Comparison of ENCODE assay signal across 1 cellular context in the genomic region with DNA sequence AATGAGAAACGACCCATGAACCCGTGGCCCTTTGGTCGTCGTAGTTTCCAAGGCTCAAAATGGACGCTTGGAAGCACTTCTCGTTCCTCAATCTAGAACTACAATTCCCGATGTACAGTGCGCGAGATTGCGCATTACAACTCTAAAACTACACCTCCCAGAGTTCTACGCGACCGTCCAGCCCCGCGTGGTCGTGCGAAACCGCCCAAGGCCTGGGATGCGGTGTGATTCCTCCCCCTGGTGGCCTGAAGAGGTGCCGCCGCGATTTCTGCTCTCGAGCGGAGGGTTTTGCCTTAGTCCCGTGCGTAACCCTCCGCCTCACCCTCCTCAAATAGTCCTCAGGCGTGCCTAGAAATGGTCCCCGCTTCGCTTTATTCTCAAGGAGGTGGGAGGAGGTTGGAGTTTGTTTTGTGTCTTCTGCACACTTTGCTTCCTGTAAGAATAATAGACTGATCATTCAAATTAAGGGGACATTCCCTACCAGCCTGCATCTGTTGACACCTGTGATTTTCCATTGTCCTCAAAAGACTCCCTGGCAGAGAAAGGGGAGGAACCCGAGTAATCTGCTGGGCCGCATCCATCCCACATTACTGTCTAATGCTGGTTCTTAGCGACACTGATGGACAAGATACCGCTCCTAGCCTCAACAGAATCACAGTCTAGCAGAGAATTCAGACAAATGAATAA.
A peak's percentile ranks its signal among the peaks of the same experiment; 100 is the strongest.
TF ChIP-seq lines count a peak whose summit lies in the region.

No MANE protein-coding gene starts in this region.

TF ChIP-seq in HepG2, 621 proteins besides CTCF, POLR2A, EP300 and RAD21 (continued from another document and continues in another):
- TF ChIP-seq, protein P1, sequence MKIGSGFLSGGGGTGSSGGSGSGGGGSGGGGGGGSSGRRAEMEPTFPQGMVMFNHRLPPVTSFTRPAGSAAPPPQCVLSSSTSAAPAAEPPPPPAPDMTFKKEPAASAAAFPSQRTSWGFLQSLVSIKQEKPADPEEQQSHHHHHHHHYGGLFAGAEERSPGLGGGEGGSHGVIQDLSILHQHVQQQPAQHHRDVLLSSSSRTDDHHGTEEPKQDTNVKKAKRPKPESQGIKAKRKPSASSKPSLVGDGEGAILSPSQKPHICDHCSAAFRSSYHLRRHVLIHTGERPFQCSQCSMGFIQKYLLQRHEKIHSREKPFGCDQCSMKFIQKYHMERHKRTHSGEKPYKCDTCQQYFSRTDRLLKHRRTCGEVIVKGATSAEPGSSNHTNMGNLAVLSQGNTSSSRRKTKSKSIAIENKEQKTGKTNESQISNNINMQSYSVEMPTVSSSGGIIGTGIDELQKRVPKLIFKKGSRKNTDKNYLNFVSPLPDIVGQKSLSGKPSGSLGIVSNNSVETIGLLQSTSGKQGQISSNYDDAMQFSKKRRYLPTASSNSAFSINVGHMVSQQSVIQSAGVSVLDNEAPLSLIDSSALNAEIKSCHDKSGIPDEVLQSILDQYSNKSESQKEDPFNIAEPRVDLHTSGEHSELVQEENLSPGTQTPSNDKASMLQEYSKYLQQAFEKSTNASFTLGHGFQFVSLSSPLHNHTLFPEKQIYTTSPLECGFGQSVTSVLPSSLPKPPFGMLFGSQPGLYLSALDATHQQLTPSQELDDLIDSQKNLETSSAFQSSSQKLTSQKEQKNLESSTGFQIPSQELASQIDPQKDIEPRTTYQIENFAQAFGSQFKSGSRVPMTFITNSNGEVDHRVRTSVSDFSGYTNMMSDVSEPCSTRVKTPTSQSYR (CRISPR knock-in tag; IDR thresholded peaks at IDR 0.05; ENCODE audit: borderline replicate concordance): peak; percentile 68; the same call in 1 of the 2 replicates
- peak; percentile 85 for TF ChIP-seq KMT2A (CRISPR knock-in tag; IDR thresholded peaks at IDR 0.05)
- TF ChIP-seq ZNF263 (CRISPR knock-in tag; IDR thresholded peaks at IDR 0.05): peak; percentile 75; the same call in 1 of the 2 replicates
- TF ChIP-seq, protein P2, sequence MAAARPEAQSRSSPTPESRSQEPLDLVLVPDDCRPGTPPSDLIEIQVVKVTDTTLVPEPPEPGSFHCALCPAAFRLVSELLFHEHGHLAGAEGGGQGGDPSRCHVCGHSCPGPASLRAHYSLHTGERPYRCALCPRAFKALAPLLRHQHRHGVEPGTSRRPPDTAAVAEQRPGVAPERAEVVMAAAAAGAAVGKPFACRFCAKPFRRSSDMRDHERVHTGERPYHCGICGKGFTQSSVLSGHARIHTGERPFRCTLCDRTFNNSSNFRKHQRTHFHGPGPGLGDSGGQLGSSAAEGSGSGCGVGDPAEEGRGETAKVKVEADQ (CRISPR knock-in tag; IDR thresholded peaks at IDR 0.05; ENCODE audit: borderline replicate concordance): peak; percentile 72; the same call in 1 of the 2 replicates
- TF ChIP-seq, protein P3, sequence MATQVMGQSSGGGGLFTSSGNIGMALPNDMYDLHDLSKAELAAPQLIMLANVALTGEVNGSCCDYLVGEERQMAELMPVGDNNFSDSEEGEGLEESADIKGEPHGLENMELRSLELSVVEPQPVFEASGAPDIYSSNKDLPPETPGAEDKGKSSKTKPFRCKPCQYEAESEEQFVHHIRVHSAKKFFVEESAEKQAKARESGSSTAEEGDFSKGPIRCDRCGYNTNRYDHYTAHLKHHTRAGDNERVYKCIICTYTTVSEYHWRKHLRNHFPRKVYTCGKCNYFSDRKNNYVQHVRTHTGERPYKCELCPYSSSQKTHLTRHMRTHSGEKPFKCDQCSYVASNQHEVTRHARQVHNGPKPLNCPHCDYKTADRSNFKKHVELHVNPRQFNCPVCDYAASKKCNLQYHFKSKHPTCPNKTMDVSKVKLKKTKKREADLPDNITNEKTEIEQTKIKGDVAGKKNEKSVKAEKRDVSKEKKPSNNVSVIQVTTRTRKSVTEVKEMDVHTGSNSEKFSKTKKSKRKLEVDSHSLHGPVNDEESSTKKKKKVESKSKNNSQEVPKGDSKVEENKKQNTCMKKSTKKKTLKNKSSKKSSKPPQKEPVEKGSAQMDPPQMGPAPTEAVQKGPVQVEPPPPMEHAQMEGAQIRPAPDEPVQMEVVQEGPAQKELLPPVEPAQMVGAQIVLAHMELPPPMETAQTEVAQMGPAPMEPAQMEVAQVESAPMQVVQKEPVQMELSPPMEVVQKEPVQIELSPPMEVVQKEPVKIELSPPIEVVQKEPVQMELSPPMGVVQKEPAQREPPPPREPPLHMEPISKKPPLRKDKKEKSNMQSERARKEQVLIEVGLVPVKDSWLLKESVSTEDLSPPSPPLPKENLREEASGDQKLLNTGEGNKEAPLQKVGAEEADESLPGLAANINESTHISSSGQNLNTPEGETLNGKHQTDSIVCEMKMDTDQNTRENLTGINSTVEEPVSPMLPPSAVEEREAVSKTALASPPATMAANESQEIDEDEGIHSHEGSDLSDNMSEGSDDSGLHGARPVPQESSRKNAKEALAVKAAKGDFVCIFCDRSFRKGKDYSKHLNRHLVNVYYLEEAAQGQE (IDR thresholded peaks at IDR 0.05; ENCODE audit: borderline replicate concordance in 1 of 2, low read depth in 1 of 2, low read length in 2 of 2): peak in 1 of 2 experiments; percentile 69; a peak in 1 of 4 replicates
- 0 out of 2 replicates have a peak, but pooled peaks have one; percentile 84 for TF ChIP-seq TP53 (CRISPR knock-in tag; conservative IDR thresholded peaks at IDR 0.05)
- peak; percentile 92; the same call in 1 of the 2 replicates for TF ChIP-seq ZNF788 (CRISPR knock-in tag; IDR thresholded peaks at IDR 0.05; ENCODE audit: borderline replicate concordance)
- TF ChIP-seq, protein P4, sequence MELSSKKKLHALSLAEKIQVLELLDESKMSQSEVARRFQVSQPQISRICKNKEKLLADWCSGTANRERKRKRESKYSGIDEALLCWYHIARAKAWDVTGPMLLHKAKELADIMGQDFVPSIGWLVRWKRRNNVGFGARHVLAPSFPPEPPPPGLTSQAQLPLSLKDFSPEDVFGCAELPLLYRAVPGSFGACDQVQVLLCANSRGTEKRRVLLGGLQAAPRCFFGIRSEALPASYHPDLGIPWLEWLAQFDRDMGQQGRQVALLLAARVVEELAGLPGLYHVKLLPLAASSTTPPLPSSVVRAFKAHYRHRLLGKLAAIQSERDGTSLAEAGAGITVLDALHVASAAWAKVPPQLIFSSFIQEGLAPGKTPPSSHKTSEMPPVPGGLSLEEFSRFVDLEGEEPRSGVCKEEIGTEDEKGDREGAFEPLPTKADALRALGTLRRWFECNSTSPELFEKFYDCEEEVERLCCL (CRISPR knock-in tag; IDR thresholded peaks at IDR 0.05; ENCODE audit: borderline replicate concordance): peak; percentile 19; the same call in 1 of the 2 replicates
- TF ChIP-seq, protein P5, sequence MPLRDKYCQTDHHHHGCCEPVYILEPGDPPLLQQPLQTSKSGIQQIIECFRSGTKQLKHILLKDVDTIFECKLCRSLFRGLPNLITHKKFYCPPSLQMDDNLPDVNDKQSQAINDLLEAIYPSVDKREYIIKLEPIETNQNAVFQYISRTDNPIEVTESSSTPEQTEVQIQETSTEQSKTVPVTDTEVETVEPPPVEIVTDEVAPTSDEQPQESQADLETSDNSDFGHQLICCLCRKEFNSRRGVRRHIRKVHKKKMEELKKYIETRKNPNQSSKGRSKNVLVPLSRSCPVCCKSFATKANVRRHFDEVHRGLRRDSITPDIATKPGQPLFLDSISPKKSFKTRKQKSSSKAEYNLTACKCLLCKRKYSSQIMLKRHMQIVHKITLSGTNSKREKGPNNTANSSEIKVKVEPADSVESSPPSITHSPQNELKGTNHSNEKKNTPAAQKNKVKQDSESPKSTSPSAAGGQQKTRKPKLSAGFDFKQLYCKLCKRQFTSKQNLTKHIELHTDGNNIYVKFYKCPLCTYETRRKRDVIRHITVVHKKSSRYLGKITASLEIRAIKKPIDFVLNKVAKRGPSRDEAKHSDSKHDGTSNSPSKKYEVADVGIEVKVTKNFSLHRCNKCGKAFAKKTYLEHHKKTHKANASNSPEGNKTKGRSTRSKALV (CRISPR knock-in tag; IDR thresholded peaks at IDR 0.05): 0 out of 2 replicates have a peak, but pooled peaks have one; percentile 74
- TF ChIP-seq RFX5 (IDR thresholded peaks at IDR 0.05; ENCODE audit: low read depth, low read length): 0 out of 2 replicates have a peak, but pooled peaks have one; percentile 35
- TF ChIP-seq, protein P6, sequence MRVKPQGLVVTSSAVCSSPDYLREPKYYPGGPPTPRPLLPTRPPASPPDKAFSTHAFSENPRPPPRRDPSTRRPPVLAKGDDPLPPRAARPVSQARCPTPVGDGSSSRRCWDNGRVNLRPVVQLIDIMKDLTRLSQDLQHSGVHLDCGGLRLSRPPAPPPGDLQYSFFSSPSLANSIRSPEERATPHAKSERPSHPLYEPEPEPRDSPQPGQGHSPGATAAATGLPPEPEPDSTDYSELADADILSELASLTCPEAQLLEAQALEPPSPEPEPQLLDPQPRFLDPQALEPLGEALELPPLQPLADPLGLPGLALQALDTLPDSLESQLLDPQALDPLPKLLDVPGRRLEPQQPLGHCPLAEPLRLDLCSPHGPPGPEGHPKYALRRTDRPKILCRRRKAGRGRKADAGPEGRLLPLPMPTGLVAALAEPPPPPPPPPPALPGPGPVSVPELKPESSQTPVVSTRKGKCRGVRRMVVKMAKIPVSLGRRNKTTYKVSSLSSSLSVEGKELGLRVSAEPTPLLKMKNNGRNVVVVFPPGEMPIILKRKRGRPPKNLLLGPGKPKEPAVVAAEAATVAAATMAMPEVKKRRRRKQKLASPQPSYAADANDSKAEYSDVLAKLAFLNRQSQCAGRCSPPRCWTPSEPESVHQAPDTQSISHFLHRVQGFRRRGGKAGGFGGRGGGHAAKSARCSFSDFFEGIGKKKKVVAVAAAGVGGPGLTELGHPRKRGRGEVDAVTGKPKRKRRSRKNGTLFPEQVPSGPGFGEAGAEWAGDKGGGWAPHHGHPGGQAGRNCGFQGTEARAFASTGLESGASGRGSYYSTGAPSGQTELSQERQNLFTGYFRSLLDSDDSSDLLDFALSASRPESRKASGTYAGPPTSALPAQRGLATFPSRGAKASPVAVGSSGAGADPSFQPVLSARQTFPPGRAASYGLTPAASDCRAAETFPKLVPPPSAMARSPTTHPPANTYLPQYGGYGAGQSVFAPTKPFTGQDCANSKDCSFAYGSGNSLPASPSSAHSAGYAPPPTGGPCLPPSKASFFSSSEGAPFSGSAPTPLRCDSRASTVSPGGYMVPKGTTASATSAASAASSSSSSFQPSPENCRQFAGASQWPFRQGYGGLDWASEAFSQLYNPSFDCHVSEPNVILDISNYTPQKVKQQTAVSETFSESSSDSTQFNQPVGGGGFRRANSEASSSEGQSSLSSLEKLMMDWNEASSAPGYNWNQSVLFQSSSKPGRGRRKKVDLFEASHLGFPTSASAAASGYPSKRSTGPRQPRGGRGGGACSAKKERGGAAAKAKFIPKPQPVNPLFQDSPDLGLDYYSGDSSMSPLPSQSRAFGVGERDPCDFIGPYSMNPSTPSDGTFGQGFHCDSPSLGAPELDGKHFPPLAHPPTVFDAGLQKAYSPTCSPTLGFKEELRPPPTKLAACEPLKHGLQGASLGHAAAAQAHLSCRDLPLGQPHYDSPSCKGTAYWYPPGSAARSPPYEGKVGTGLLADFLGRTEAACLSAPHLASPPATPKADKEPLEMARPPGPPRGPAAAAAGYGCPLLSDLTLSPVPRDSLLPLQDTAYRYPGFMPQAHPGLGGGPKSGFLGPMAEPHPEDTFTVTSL (CRISPR knock-in tag; IDR thresholded peaks at IDR 0.05; ENCODE audit: borderline replicate concordance): peak; percentile 60
- TF ChIP-seq SIN3A (IDR thresholded peaks at IDR 0.05; ENCODE audit: borderline replicate concordance, low read depth, low read length): peak; percentile 90; the same call in 1 of the 2 replicates
- TF ChIP-seq TEAD3 (CRISPR knock-in tag; optimal IDR thresholded peaks at IDR 0.05; ENCODE audit: borderline replicate concordance): peak; percentile 82
- TF ChIP-seq, protein P7, sequence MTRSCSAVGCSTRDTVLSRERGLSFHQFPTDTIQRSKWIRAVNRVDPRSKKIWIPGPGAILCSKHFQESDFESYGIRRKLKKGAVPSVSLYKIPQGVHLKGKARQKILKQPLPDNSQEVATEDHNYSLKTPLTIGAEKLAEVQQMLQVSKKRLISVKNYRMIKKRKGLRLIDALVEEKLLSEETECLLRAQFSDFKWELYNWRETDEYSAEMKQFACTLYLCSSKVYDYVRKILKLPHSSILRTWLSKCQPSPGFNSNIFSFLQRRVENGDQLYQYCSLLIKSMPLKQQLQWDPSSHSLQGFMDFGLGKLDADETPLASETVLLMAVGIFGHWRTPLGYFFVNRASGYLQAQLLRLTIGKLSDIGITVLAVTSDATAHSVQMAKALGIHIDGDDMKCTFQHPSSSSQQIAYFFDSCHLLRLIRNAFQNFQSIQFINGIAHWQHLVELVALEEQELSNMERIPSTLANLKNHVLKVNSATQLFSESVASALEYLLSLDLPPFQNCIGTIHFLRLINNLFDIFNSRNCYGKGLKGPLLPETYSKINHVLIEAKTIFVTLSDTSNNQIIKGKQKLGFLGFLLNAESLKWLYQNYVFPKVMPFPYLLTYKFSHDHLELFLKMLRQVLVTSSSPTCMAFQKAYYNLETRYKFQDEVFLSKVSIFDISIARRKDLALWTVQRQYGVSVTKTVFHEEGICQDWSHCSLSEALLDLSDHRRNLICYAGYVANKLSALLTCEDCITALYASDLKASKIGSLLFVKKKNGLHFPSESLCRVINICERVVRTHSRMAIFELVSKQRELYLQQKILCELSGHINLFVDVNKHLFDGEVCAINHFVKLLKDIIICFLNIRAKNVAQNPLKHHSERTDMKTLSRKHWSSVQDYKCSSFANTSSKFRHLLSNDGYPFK (CRISPR knock-in tag; IDR thresholded peaks at IDR 0.05; ENCODE audit: borderline replicate concordance): peak; percentile 62; the same call in 1 of the 2 replicates
- TF ChIP-seq, protein P8, sequence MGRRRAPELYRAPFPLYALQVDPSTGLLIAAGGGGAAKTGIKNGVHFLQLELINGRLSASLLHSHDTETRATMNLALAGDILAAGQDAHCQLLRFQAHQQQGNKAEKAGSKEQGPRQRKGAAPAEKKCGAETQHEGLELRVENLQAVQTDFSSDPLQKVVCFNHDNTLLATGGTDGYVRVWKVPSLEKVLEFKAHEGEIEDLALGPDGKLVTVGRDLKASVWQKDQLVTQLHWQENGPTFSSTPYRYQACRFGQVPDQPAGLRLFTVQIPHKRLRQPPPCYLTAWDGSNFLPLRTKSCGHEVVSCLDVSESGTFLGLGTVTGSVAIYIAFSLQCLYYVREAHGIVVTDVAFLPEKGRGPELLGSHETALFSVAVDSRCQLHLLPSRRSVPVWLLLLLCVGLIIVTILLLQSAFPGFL (CRISPR knock-in tag; IDR thresholded peaks at IDR 0.05): no peak
- TF ChIP-seq, protein P9, sequence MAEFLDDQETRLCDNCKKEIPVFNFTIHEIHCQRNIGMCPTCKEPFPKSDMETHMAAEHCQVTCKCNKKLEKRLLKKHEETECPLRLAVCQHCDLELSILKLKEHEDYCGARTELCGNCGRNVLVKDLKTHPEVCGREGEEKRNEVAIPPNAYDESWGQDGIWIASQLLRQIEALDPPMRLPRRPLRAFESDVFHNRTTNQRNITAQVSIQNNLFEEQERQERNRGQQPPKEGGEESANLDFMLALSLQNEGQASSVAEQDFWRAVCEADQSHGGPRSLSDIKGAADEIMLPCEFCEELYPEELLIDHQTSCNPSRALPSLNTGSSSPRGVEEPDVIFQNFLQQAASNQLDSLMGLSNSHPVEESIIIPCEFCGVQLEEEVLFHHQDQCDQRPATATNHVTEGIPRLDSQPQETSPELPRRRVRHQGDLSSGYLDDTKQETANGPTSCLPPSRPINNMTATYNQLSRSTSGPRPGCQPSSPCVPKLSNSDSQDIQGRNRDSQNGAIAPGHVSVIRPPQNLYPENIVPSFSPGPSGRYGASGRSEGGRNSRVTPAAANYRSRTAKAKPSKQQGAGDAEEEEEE (CRISPR knock-in tag; IDR thresholded peaks at IDR 0.05; ENCODE audit: borderline replicate concordance): no peak; the same call in 1 of the 2 replicates
- peak; percentile 84 for TF ChIP-seq ZNF777 (CRISPR knock-in tag; IDR thresholded peaks at IDR 0.05)
- TF ChIP-seq CREM (IDR thresholded peaks at IDR 0.05): peak; percentile 100
- TF ChIP-seq CREM (CRISPR knock-in tag; IDR thresholded peaks at IDR 0.05): no peak
- peak; percentile 100 for TF ChIP-seq HCFC1 (IDR thresholded peaks at IDR 0.05; ENCODE audit: low read depth, low read length)
- peak; percentile 99 for TF ChIP-seq REPIN1 (CRISPR knock-in tag; IDR thresholded peaks at IDR 0.05; ENCODE audit: borderline replicate concordance, low read depth)
